18 cellular contexts compared by ENCODE assay signal in genomic region chr14:31933716-31934115, GRCh38.
DNase-seq lines count a peak whose midpoint lies in the region; ATAC-seq and TF ChIP-seq lines count a peak whose summit lies in the region.
"Had no signal": no experiment of that assay in that cellular context is flagged by ENCODE, and none has a peak within 500 bp of the region (broad histone marks: within the 10 kb centered on the region; RNA-seq: fewer than 3 reads in every experiment).

No MANE protein-coding gene starts in this region.

- CTCF ChIA-PET in HEK293T (lab: Yijun Ruan, JAX), result interaction anchor here (0.7 to 1.4 kb wide), 4 partner anchors 84 to 326 kb away, joined by 3 to 4 read pairs (median 3); no protein-coding TSS in a partner anchor

- TF ChIP-seq CTCF in glutamatergic neuron (IDR thresholded peaks at IDR 0.05; ENCODE audit: partially characterized antibody, unreplicated experiment), result no peak

- ATAC-seq in GM21737 (IDR thresholded peaks at IDR 0.05; ENCODE audit: unreplicated experiment), result no peak
- ATAC-seq: activated T-cell treated with anti-CD3 and anti-CD28 coated beads, Interleukin-2, amount 50 U/mL, for 4 hours; left lung had no signal

- peaks cover 3% of the 10 kb centered on the region for H3K9me3 Mint-ChIP-seq in glutamatergic neuron (ENCODE audit: unreplicated experiment)
- H3K9me3 Mint-ChIP-seq: activated T-cell treated with anti-CD3 and anti-CD28 coated beads, Interleukin-2, amount 50 U/mL, for 4 hours had no signal

- H3K27me3 Mint-ChIP-seq in glutamatergic neuron (ENCODE audit: unreplicated experiment), result peaks cover 2% of the 10 kb centered on the region
- H3K27me3 Mint-ChIP-seq: activated naive CD8-positive, alpha-beta T cell had no signal

- DNase-seq in DMS153 (lab: John Stamatoyannopoulos, UW), result peak; percentile 80
- peak; percentile 31 for DNase-seq in HEK293T (ENCODE audit: extremely low spot score)
- peak; percentile 86 for DNase-seq in NCI-H748 (lab: John Stamatoyannopoulos, UW; ENCODE audit: unreplicated experiment)
- no peak for DNase-seq in glutamatergic neuron
- no peak for DNase-seq in Ammon's horn (ENCODE audit: low spot score)
- no peak for DNase-seq in hypothalamus (lab: John Stamatoyannopoulos, UW)
- no peak for DNase-seq in retina
- DNase-seq: activated T-cell treated with anti-CD3 and anti-CD28 coated beads, Interleukin-2, amount 50 U/mL, for 4 hours; AML-193; DMS53; left lung; MM.1S; NCI-H2227 treated with DMSO at 0.1 percent for 48 hours; SK-N-SH; uterus had no signal

- peak overlapping the region; percentile 17 for H3K27ac Mint-ChIP-seq in glutamatergic neuron (ENCODE audit: unreplicated experiment)
- H3K27ac Mint-ChIP-seq: activated naive CD8-positive, alpha-beta T cell; progenitor cell of endocrine pancreas had no signal

- no peak overlapping the region for H3K4me3 Mint-ChIP-seq in glutamatergic neuron (ENCODE audit: unreplicated experiment)
- H3K4me3 Mint-ChIP-seq: activated naive CD8-positive, alpha-beta T cell; activated T-cell treated with anti-CD3 and anti-CD28 coated beads, Interleukin-2, amount 50 U/mL, for 4 hours had no signal

- POLR2A ChIA-PET in HEK293T (lab: Yijun Ruan, JAX), result interaction anchor here (1.3 kb wide), 1 partner anchor 143 kb away, joined by 7 read pairs; the partner anchor contains the start of gene ARHGAP5

- H3K36me3 Mint-ChIP-seq in glutamatergic neuron (ENCODE audit: unreplicated experiment), result no peaks in the 10 kb centered on the region
- H3K36me3 Mint-ChIP-seq: activated naive CD8-positive, alpha-beta T cell had no signal

- peaks cover 30% of the 10 kb centered on the region for H3K4me1 Mint-ChIP-seq in glutamatergic neuron (ENCODE audit: low read depth, unreplicated experiment)

TF ChIP-seq in HEK293T, 16 proteins besides CTCF, POLR2A, EP300 and RAD21:
- TF ChIP-seq SUZ12 (IDR thresholded peaks at IDR 0.05) (no peak), HDGF (IDR thresholded peaks at IDR 0.05; ENCODE audit: borderline replicate concordance) (no peak), TARDBP (IDR thresholded peaks at IDR 0.05) (no peak), FOXK2 (IDR thresholded peaks at IDR 0.05) (no peak), BHLHE40 (IDR thresholded peaks at IDR 0.05; ENCODE audit: borderline replicate concordance) (no peak), FOXM1 (IDR thresholded peaks at IDR 0.05; ENCODE audit: borderline replicate concordance) (no peak), FOXA1 (IDR thresholded peaks at IDR 0.05) (no peak), ELF4 (IDR thresholded peaks at IDR 0.05) (no peak), NFRKB (IDR thresholded peaks at IDR 0.05) (no peak), ARNT (IDR thresholded peaks at IDR 0.05) (no peak), L3MBTL2 (conservative IDR thresholded peaks at IDR 0.05) (no peak), SP1 (IDR thresholded peaks at IDR 0.05) (no peak), LEF1 (IDR thresholded peaks at IDR 0.05; ENCODE audit: borderline replicate concordance) (no peak), ZNF384 (IDR thresholded peaks at IDR 0.05) (no peak), CTBP1 (IDR thresholded peaks at IDR 0.05; ENCODE audit: borderline replicate concordance) (no peak)
- TF ChIP-seq, protein P1, sequence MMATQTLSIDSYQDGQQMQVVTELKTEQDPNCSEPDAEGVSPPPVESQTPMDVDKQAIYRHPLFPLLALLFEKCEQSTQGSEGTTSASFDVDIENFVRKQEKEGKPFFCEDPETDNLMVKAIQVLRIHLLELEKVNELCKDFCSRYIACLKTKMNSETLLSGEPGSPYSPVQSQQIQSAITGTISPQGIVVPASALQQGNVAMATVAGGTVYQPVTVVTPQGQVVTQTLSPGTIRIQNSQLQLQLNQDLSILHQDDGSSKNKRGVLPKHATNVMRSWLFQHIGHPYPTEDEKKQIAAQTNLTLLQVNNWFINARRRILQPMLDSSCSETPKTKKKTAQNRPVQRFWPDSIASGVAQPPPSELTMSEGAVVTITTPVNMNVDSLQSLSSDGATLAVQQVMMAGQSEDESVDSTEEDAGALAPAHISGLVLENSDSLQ (IDR thresholded peaks at IDR 0.05), result no peak

Comparison
In these comparisons a context has a peak if more than half of its experiments do, and no peak if none do; other contexts are left out.
1. DNase-seq: peak in DMS153 (single experiment), HEK293T (single experiment) and NCI-H748 (single experiment); none in glutamatergic neuron (single experiment), Ammon's horn (single experiment), hypothalamus (0 of 51) and retina (single experiment).